In genomic region chr1:22440582-22440981, GRCh38 we compare ENCODE assay signal across 22 cellular contexts. TPM values are rescaled to one million over a fixed set of nuclear protein-coding genes. Genes with fewer than 3 reads are reported as not detected.
DNase-seq lines count a peak whose midpoint lies in the region; ATAC-seq, FAIRE-seq and TF ChIP-seq lines count a peak whose summit lies in the region.
"Had no signal": no experiment of that assay in that cellular context is flagged by ENCODE, and none has a peak within 500 bp of the region (broad histone marks: within the 10 kb centered on the region; RNA-seq: fewer than 3 reads in every experiment).

No MANE protein-coding gene starts in this region.

- FAIRE-seq in K562 (lab: Jason Lieb, UNC): peak; percentile 55
- peak; percentile 45 for FAIRE-seq in islet of Langerhans (lab: Jason Lieb, UNC)
- FAIRE-seq: A549, H54 had no signal

- H3K79me2 ChIP-seq in K562 (ENCODE audit: control insufficient read depth, insufficient read depth, low read length): no peaks in the 10 kb centered on the region

- TF ChIP-seq RAD21 in K562 (CRISPR knock-in tag; conservative IDR thresholded peaks at IDR 0.05 in 1 of 2, IDR thresholded peaks at IDR 0.05 in 1 of 2): no peak

- no peak overlapping the region for H3K27ac ChIP-seq in K562 (ENCODE audit: extremely low read depth, low read depth, low read length)
- H3K27ac ChIP-seq: A549; BLaER1 treated with 17β-estradiol and CSF1 and Interleukin-3, amounts not matched to agents 10 nM and 100 nM had no signal

- peaks cover 0 to 5% of the 10 kb centered on the region in 2 experiments; a peak in 1 of 5 replicates for H3K27me3 ChIP-seq in K562 (ENCODE audit: control insufficient read depth in 2 of 2, insufficient read depth in 2 of 2, low read length in 2 of 2)
- H3K27me3 ChIP-seq: BE2C; BLaER1 treated with 17β-estradiol and CSF1 and Interleukin-3, amounts not matched to agents 10 nM and 100 nM had no signal

- H4K20me1 ChIP-seq in K562 (replicated peaks; ENCODE audit: control insufficient read depth, insufficient read depth, low read length): no peaks in the 10 kb centered on the region
- H4K20me1 ChIP-seq: BLaER1 treated with 17β-estradiol and CSF1 and Interleukin-3, amounts not matched to agents 10 nM and 100 nM had no signal

- no peaks in the 10 kb centered on the region for H3K36me3 ChIP-seq in K562 (ENCODE audit: control insufficient read depth, insufficient read depth, low read length)
- H3K36me3 ChIP-seq: BE2C, HAP-1 had no signal

- peaks cover 4% of the 10 kb centered on the region for H3K9me3 ChIP-seq in K562 (replicated peaks; ENCODE audit: control insufficient read depth, insufficient read depth, low read depth, low read length)
- H3K9me3 ChIP-seq: BE2C, HAP-1 had no signal

- CTCF ChIA-PET in K562 (lab: Yijun Ruan, JAX; ENCODE audit: low intra/inter-chr PET ratio): no interaction called here

- DNase-seq in NCI-H2227 (lab: John Stamatoyannopoulos, UW; ENCODE audit: unreplicated experiment): peak; percentile 19
- DNase-seq in NCI-H2227 treated with DMSO at 0.1 percent for 48 hours (lab: John Stamatoyannopoulos, UW): no peak
- no peak for DNase-seq in K562 (ENCODE audit: extremely low read depth in 1 of 4, low spot score in 3 of 4)
- DNase-seq in left ventricle myocardium superior: no peak
- no peak for DNase-seq in C1 segment of cervical spinal cord (lab: John Stamatoyannopoulos, UW)
- DNase-seq: 8988T; ACHN; AML-193; BE2C; Calu3; CD4-positive, alpha-beta memory T cell; COR-L47; DMS79; EL; GDM1; GOT3 had no signal

- intact Hi-C loops in K562 (cut with micrococcal nuclease): no loop called here
- intact Hi-C loops in left ventricle myocardium superior (cut with micrococcal nuclease): no loop called here

- no peak overlapping the region for H3K9ac ChIP-seq in K562 (ENCODE audit: insufficient read depth in 1 of 2, low read depth in 2 of 2, low read length in 2 of 2)
- H3K9ac ChIP-seq: BLaER1 treated with 17β-estradiol and CSF1 and Interleukin-3, amounts not matched to agents 10 nM and 100 nM had no signal

- POLR2A ChIA-PET in K562 (lab: Yijun Ruan, JAX): interaction anchor here (0.6 to 1.6 kb wide), 4 partner anchors 9 to 200 kb away, joined by 3 read pairs; partner anchors contain the start of gene ZBTB40

- no peak overlapping the region for H3K4me3 ChIP-seq in K562
- H3K4me3 ChIP-seq: A549; BLaER1 treated with 17β-estradiol and CSF1 and Interleukin-3, amounts not matched to agents 10 nM and 100 nM; GM12878; HAP-1 had no signal

- BruUV-seq in K562 (replicated peaks; lab: Mats Ljungman, UMichigan): no TSS peak

- no peak for TF ChIP-seq POLR2A in K562 (conservative IDR thresholded peaks at IDR 0.05)

- H2AFZ ChIP-seq in K562 (ENCODE audit: low read depth, low read length): no peak overlapping the region

- in situ Hi-C loops in K562 (cut with MboI): no loop called here

- ATAC-seq in K562: no peak
- no peak for ATAC-seq in left ventricle myocardium superior
- ATAC-seq: A549, GM12878 had no signal

- no peak overlapping the region for H3K4me2 ChIP-seq in K562 (ENCODE audit: insufficient read depth, low read length)
- H3K4me2 ChIP-seq: A549; BLaER1 treated with 17β-estradiol and CSF1 and Interleukin-3, amounts not matched to agents 10 nM and 100 nM had no signal

- no peak for TF ChIP-seq EP300 in K562 (IDR thresholded peaks at IDR 0.05; ENCODE audit: low read length)

- no peak for TF ChIP-seq CTCF in K562 (IDR thresholded peaks at IDR 0.05 in 2 of 3, conservative IDR thresholded peaks at IDR 0.05 in 1 of 3; ENCODE audit: insufficient read depth in 2 of 3, low read depth in 1 of 3, low read length in 3 of 3)

- H3K9me1 ChIP-seq in K562 (ENCODE audit: control insufficient read depth, insufficient read depth, low read length): no peaks in the 10 kb centered on the region

- H3K4me1 ChIP-seq in K562 (replicated peaks in 1 of 2; ENCODE audit: control insufficient read depth in 2 of 2, insufficient read depth in 2 of 2, low read length in 2 of 2): no peaks in the 10 kb centered on the region
- H3K4me1 ChIP-seq: A549; BE2C; BLaER1 treated with 17β-estradiol and CSF1 and Interleukin-3, amounts not matched to agents 10 nM and 100 nM; HAP-1 had no signal

TF ChIP-seq in K562, 482 proteins besides CTCF, POLR2A, EP300 and RAD21:
- TF ChIP-seq ZNF324 (CRISPR knock-in tag; IDR thresholded peaks at IDR 0.05): peak; percentile 99
- TF ChIP-seq ZFP30 (CRISPR knock-in tag; IDR thresholded peaks at IDR 0.05; ENCODE audit: borderline replicate concordance): no peak
- peak; percentile 67; the same call in 1 of the 2 replicates for TF ChIP-seq TRIM28 (IDR thresholded peaks at IDR 0.05)
- peak in 1 of 2 experiments; percentile 51; a peak in 2 of 4 replicates for TF ChIP-seq TRIM24 (IDR thresholded peaks at IDR 0.05)
- TF ChIP-seq THRA (IDR thresholded peaks at IDR 0.05): no peak
- peak in 1 of 2 experiments; percentile 79; a peak in 2 of 3 replicates for TF ChIP-seq CBX3 (IDR thresholded peaks at IDR 0.05; ENCODE audit: borderline replicate concordance in 1 of 2, low read length in 2 of 2)
- TF ChIP-seq ZNF280A (IDR thresholded peaks at IDR 0.05; ENCODE audit: low read depth, partially characterized antibody): peak; percentile 74
- TF ChIP-seq KAT7 (CRISPR knock-in tag; IDR thresholded peaks at IDR 0.05; ENCODE audit: borderline replicate concordance): no peak
- no peak for TF ChIP-seq NELFE (IDR thresholded peaks at IDR 0.05; ENCODE audit: insufficient read depth, insufficient read length)
- TF ChIP-seq TFAP4 (CRISPR knock-in tag; IDR thresholded peaks at IDR 0.05; ENCODE audit: borderline replicate concordance): no peak
- TF ChIP-seq ZNF263 (CRISPR knock-in tag; IDR thresholded peaks at IDR 0.05; ENCODE audit: borderline replicate concordance): no peak
- no peak for TF ChIP-seq RUNX1 (IDR thresholded peaks at IDR 0.05; ENCODE audit: low read depth)
- no peak for TF ChIP-seq GATAD2B (IDR thresholded peaks at IDR 0.05; ENCODE audit: borderline replicate concordance)

RNA-seq across cellular contexts. Expression of gene ZBTB40, which starts 11.1 kb away (rescaled TPM):
- total RNA-seq in K562 (2011; cell fraction: chromatin; rRNA removed; ENCODE audit: low replicate concordance): 58.0 and 66.5 TPM in 2 replicates
- total RNA-seq in K562 (2011; cell fraction: nucleolus; rRNA removed): 22.5 and 26.7 TPM in 2 replicates
- total RNA-seq in K562 (2011; cell fraction: nucleoplasm; rRNA removed): 28.2 and 29.6 TPM in 2 replicates
- 16.3 and 18.7 TPM in 2 replicates for total RNA-seq in K562 (2014; rRNA removed)
- 18.0 and 18.8 TPM in 2 replicates for total RNA-seq in K562 (2014; rRNA removed; fragmentation: Illumina TruSeq; extraction: Trizol)
- 21.9 and 22.3 TPM in 2 replicates for total RNA-seq in K562 (2015; rRNA removed; fragmentation: Illumina TruSeq; extraction: Trizol)
- total RNA-seq in K562 (2021): 25.3 and 26.0 TPM in 2 replicates
- 11.1 and 12.3 TPM in 2 replicates for polyA plus RNA-seq in K562 (2011; rRNA removed)
- 7.7 and 9.6 TPM in 2 replicates for polyA plus RNA-seq in K562 (2011; cell fraction: cytosol; rRNA removed)
- polyA plus RNA-seq in K562 (2011; cell fraction: nucleus; rRNA removed): 54.9 and 86.0 TPM in 2 replicates
- 14.2 and 17.0 TPM in 2 replicates for polyA plus RNA-seq in K562 (2012)
- polyA plus RNA-seq in K562 (2014; fragmentation: Illumina TruSeq; extraction: Trizol): 20.1 and 22.9 TPM in 2 replicates
- polyA plus RNA-seq in K562 (2014; fragmentation: Nextera tagmentation; extraction: Ambion mirVana): 1 to 10 TPM; 2.6 to 5.1 TPM
- 21.2 and 21.8 TPM in 2 replicates for polyA plus RNA-seq in K562 (2014; rRNA removed)
- polyA minus RNA-seq in K562 (2011; rRNA and poly(A)+ RNA removed): 17.6 and 19.0 TPM in 2 replicates
- polyA minus RNA-seq in K562 (2011; cell fraction: cytosol; rRNA and poly(A)+ RNA removed): 8.6 and 10.1 TPM in 2 replicates
- polyA minus RNA-seq in K562 (2011; cell fraction: nucleus; rRNA and poly(A)+ RNA removed): 18.2 and 27.2 TPM in 2 replicates
- 18.4 TPM for total RNA-seq in left ventricle myocardium superior
